ENCODE assay signal across 15 cellular contexts in the genomic region with DNA sequence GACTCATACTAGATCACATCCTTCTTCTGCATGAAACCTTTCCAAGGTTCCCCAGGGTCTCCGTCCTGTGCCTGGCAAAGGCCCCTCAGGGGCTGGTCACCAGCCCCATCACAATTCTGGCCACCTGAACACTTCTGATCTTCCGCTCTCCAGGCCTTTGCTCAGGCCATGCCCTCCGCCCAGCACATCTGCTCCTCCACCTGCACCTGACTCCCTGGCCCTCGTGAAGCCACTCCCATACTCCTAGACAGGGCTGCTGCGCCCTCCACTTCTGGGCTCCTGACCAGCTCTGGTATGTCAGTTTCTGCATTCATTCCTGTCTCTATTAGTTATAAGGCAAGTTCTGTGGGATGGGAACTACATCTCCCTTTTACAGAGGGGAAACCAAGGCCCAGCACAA. TPM values are rescaled to one million over a fixed set of nuclear protein-coding genes. Genes with fewer than 3 reads are reported as not detected.
DNase-seq lines count a peak whose midpoint lies in the region; ATAC-seq and TF ChIP-seq lines count a peak whose summit lies in the region.
"Had no signal": no experiment of that assay in that cellular context is flagged by ENCODE, and none has a peak within 500 bp of the region (broad histone marks: within the 10 kb centered on the region; RNA-seq: fewer than 3 reads in every experiment).

No MANE protein-coding gene starts in this region.

- POLR2A ChIA-PET in WTC11 (lab: Charles Lee) (no interaction called here), MCF 10A (lab: Yijun Ruan, JAX) (no interaction called here)

- H3K4me1 Mint-ChIP-seq in WTC11 = peaks cover 36% of the 10 kb centered on the region
- peaks cover 28 to 41% of the 10 kb centered on the region in 2 donors for H3K4me1 Mint-ChIP-seq in stimulated activated naive B cell treated with anti-CD40 and anti-IgM and Interleukin-4, amounts not matched to agents 10 μg/mL and 1 μg/mL and 100 μg/mL, for 72 hours
- peaks cover 36% of the 10 kb centered on the region for H3K4me1 Mint-ChIP-seq in MCF 10A (ENCODE audit: insufficient read depth, unreplicated experiment)

- peak overlapping the region; percentile 70 to 88 for H3K27ac Mint-ChIP-seq in activated naive CD4-positive, alpha-beta T cell treated with anti-CD3 and anti-CD28 coated beads, Interleukin-2, amount 50 U/mL, for 72 hours
- H3K27ac Mint-ChIP-seq in WTC11 (peak overlapping the region; percentile 69; the same call in 1 of the 2 replicates), MCF 10A (ENCODE audit: low read depth, unreplicated experiment) (no peak overlapping the region)
- peak overlapping the region; percentile 72 for H3K27ac Mint-ChIP-seq in stimulated activated naive B cell treated with anti-CD40 and anti-IgM and Interleukin-4, amounts not matched to agents 10 μg/mL and 1 μg/mL and 100 μg/mL, for 72 hours

- CTCF ChIA-PET in WTC11 (lab: Charles Lee) (no interaction called here), MCF 10A (lab: Yijun Ruan, JAX) (interaction anchor here (0.7 kb wide), 1 partner anchor 372 kb away, joined by 4 read pairs; no protein-coding TSS in a partner anchor)

- ATAC-seq in activated naive CD4-positive, alpha-beta T cell treated with anti-CD3 and anti-CD28 coated beads, Interleukin-2, amount 50 U/mL, for 72 hours = no peak
- no peak for ATAC-seq in WTC11
- no peak for ATAC-seq in stimulated activated naive B cell treated with anti-CD40 and anti-IgM and Interleukin-4, amounts not matched to agents 10 μg/mL and 1 μg/mL and 100 μg/mL, for 72 hours (replicated peaks)
- ATAC-seq: GM12878 had no signal

- H3K27me3 ChIP-seq in layer of hippocampus (ENCODE audit: control insufficient read depth, insufficient read depth, low read length) = no peaks in the 10 kb centered on the region

- no TSS peak for BruUV-seq in MCF 10A (replicated peaks; lab: Mats Ljungman, UMichigan)

- peak in 1 of 2 donors; percentile 53 for DNase-seq in activated naive CD4-positive, alpha-beta T cell treated with anti-CD3 and anti-CD28 coated beads, Interleukin-2, amount 50 U/mL, for 72 hours (ENCODE audit: low spot score in 2 of 2)
- no peak for DNase-seq in activated naive CD4-positive, alpha-beta T cell treated with anti-CD3 and anti-CD28 coated beads, Interleukin-2, amount 50 U/mL, for 16 hours
- DNase-seq in WTC11 (ENCODE audit: low spot score) (no peak), mucosa of gallbladder (ENCODE audit: low spot score) (no peak), MCF 10A (ENCODE audit: unreplicated experiment) (no peak), cerebellum (ENCODE audit: low spot score) (no peak)
- DNase-seq in stimulated activated naive B cell treated with anti-CD40 and anti-IgM and Interleukin-4, amounts not matched to agents 10 μg/mL and 1 μg/mL and 100 μg/mL, for 72 hours = no peak
- DNase-seq: DND-41, mammary epithelial cell, NCI-H2029, SHP77 treated with DMSO at 0.1 percent for 48 hours had no signal

- no peak for TF ChIP-seq CTCF in WTC11 (IDR thresholded peaks at IDR 0.05)
- TF ChIP-seq CTCF in MCF 10A (IDR thresholded peaks at IDR 0.05; ENCODE audit: unreplicated experiment) = no peak

- H3K27me3 Mint-ChIP-seq in WTC11 (ENCODE audit: low read depth) = no peaks in the 10 kb centered on the region; the same call in 1 of the 2 replicates
- H3K27me3 Mint-ChIP-seq in stimulated activated naive B cell treated with anti-CD40 and anti-IgM and Interleukin-4, amounts not matched to agents 10 μg/mL and 1 μg/mL and 100 μg/mL, for 72 hours = no peaks in the 10 kb centered on the region
- no peaks in the 10 kb centered on the region for H3K27me3 Mint-ChIP-seq in MCF 10A (ENCODE audit: insufficient read depth, unreplicated experiment)

- H3K27ac ChIP-seq in layer of hippocampus (ENCODE audit: low read depth, low read length) = peak overlapping the region; percentile 98

- H3K4me3 Mint-ChIP-seq in WTC11 (no peak overlapping the region; the same call in 1 of the 2 replicates), MCF 10A (ENCODE audit: unreplicated experiment) (no peak overlapping the region)
- no peak overlapping the region for H3K4me3 Mint-ChIP-seq in stimulated activated naive B cell treated with anti-CD40 and anti-IgM and Interleukin-4, amounts not matched to agents 10 μg/mL and 1 μg/mL and 100 μg/mL, for 72 hours

- no peaks in the 10 kb centered on the region for H3K9me3 Mint-ChIP-seq in activated naive CD4-positive, alpha-beta T cell treated with anti-CD3 and anti-CD28 coated beads, Interleukin-2, amount 50 U/mL, for 72 hours
- H3K9me3 Mint-ChIP-seq in WTC11 = no peaks in the 10 kb centered on the region
- no peaks in the 10 kb centered on the region for H3K9me3 Mint-ChIP-seq in stimulated activated naive B cell treated with anti-CD40 and anti-IgM and Interleukin-4, amounts not matched to agents 10 μg/mL and 1 μg/mL and 100 μg/mL, for 72 hours
- H3K9me3 Mint-ChIP-seq in MCF 10A (ENCODE audit: unreplicated experiment) = no peaks in the 10 kb centered on the region
- H3K9me3 Mint-ChIP-seq: activated T-helper 1 cell treated with anti-CD3 and anti-CD28 coated beads, Interleukin-12 subunit alpha, Interleukin-12 subunit beta, Interleukin-2, Interleukin-4 antibody, amounts not matched to agents 30 ng/mL and 10 ng/mL and 1 ng/mL, durations not matched to agents 14 hours and 24 hours and 36 hours had no signal

- H3K36me3 Mint-ChIP-seq in activated naive CD4-positive, alpha-beta T cell treated with anti-CD3 and anti-CD28 coated beads, Interleukin-2, amount 50 U/mL, for 72 hours = peaks cover 16 to 17% of the 10 kb centered on the region in 2 donors
- H3K36me3 Mint-ChIP-seq in WTC11 = no peaks in the 10 kb centered on the region
- peaks cover 4 to 13% of the 10 kb centered on the region in 2 donors for H3K36me3 Mint-ChIP-seq in stimulated activated naive B cell treated with anti-CD40 and anti-IgM and Interleukin-4, amounts not matched to agents 10 μg/mL and 1 μg/mL and 100 μg/mL, for 72 hours
- H3K36me3 Mint-ChIP-seq in MCF 10A (ENCODE audit: insufficient read depth, unreplicated experiment) = no peaks in the 10 kb centered on the region

- intact Hi-C loops in MCF 10A (cut with micrococcal nuclease) = no loop called here

TF ChIP-seq in WTC11, 78 proteins besides CTCF, POLR2A, EP300 and RAD21 (continues in another document):
- TF ChIP-seq, protein P1, sequence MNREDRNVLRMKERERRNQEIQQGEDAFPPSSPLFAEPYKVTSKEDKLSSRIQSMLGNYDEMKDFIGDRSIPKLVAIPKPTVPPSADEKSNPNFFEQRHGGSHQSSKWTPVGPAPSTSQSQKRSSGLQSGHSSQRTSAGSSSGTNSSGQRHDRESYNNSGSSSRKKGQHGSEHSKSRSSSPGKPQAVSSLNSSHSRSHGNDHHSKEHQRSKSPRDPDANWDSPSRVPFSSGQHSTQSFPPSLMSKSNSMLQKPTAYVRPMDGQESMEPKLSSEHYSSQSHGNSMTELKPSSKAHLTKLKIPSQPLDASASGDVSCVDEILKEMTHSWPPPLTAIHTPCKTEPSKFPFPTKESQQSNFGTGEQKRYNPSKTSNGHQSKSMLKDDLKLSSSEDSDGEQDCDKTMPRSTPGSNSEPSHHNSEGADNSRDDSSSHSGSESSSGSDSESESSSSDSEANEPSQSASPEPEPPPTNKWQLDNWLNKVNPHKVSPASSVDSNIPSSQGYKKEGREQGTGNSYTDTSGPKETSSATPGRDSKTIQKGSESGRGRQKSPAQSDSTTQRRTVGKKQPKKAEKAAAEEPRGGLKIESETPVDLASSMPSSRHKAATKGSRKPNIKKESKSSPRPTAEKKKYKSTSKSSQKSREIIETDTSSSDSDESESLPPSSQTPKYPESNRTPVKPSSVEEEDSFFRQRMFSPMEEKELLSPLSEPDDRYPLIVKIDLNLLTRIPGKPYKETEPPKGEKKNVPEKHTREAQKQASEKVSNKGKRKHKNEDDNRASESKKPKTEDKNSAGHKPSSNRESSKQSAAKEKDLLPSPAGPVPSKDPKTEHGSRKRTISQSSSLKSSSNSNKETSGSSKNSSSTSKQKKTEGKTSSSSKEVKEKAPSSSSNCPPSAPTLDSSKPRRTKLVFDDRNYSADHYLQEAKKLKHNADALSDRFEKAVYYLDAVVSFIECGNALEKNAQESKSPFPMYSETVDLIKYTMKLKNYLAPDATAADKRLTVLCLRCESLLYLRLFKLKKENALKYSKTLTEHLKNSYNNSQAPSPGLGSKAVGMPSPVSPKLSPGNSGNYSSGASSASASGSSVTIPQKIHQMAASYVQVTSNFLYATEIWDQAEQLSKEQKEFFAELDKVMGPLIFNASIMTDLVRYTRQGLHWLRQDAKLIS (CRISPR knock-in tag; IDR thresholded peaks at IDR 0.05; ENCODE audit: borderline replicate concordance) = no peak
- TF ChIP-seq, protein P2, sequence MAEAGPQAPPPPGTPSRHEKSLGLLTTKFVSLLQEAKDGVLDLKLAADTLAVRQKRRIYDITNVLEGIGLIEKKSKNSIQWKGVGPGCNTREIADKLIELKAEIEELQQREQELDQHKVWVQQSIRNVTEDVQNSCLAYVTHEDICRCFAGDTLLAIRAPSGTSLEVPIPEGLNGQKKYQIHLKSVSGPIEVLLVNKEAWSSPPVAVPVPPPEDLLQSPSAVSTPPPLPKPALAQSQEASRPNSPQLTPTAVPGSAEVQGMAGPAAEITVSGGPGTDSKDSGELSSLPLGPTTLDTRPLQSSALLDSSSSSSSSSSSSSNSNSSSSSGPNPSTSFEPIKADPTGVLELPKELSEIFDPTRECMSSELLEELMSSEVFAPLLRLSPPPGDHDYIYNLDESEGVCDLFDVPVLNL (CRISPR knock-in tag; IDR thresholded peaks at IDR 0.05; ENCODE audit: borderline replicate concordance, low read depth) = no peak

RNA-seq across cellular contexts. Expression of a gene that starts 1.9 kb away (rescaled TPM):
- total RNA-seq in activated naive CD4-positive, alpha-beta T cell treated with anti-CD3 and anti-CD28 coated beads, Interleukin-2, amount 50 U/mL, for 72 hours = 1 to 10 TPM in 1 of 2 donors, under 1 TPM in 1; 0.97 to 1.2 TPM
- total RNA-seq in WTC11 (2021) (0.80 to 1.3 TPM (median 0.85 TPM) in 3 replicates), mucosa of gallbladder (1.3 TPM), MCF 10A (2022) (1.2 and 1.6 TPM in 2 replicates), cerebellum (1.00 TPM)
- total RNA-seq: GM12878, mammary epithelial cell, posterior vena cava had no signal

RNA-seq across cellular contexts. Expression of a gene that starts 2.4 kb away (rescaled TPM):
- 10 to 100 TPM; 52.5 to 69.5 TPM for total RNA-seq in activated naive CD4-positive, alpha-beta T cell treated with anti-CD3 and anti-CD28 coated beads, Interleukin-2, amount 50 U/mL, for 72 hours
- 33.4 to 40.5 TPM (median 34.6 TPM) in 3 replicates for total RNA-seq in WTC11 (2021)
- 60.6 TPM for total RNA-seq in mucosa of gallbladder
- total RNA-seq in MCF 10A (2022) = 46.5 and 48.0 TPM in 2 replicates
- 20.5 TPM for total RNA-seq in cerebellum

RNA-seq across cellular contexts. Expression of a gene that starts 9.6 kb away (rescaled TPM):
- total RNA-seq in activated naive CD4-positive, alpha-beta T cell treated with anti-CD3 and anti-CD28 coated beads, Interleukin-2, amount 50 U/mL, for 72 hours = 100 to 1,000 TPM; 161 to 208 TPM
- total RNA-seq in WTC11 (2021) = 2.3 to 2.7 TPM (median 2.6 TPM) in 3 replicates
- total RNA-seq in mucosa of gallbladder = 11.5 TPM
- total RNA-seq in MCF 10A (2022) = 1.3 and 1.7 TPM in 2 replicates
- total RNA-seq in cerebellum = not detected

RNA-seq across cellular contexts. Expression of a gene that starts 17.6 kb away (rescaled TPM):
- 10 to 100 TPM; 57.3 to 64.4 TPM for total RNA-seq in activated naive CD4-positive, alpha-beta T cell treated with anti-CD3 and anti-CD28 coated beads, Interleukin-2, amount 50 U/mL, for 72 hours
- total RNA-seq in WTC11 (2021) = 51.0 to 56.6 TPM (median 51.1 TPM) in 3 replicates
- 71.2 TPM for total RNA-seq in mucosa of gallbladder
- 48.4 and 58.9 TPM in 2 replicates for total RNA-seq in MCF 10A (2022)
- total RNA-seq in cerebellum = 26.3 TPM

RNA-seq across cellular contexts. Expression of a gene that starts 22.5 kb away (rescaled TPM):
- 10 to 100 TPM in 1 of 2 donors, 1 to 10 TPM in 1; 7.6 to 10.9 TPM for total RNA-seq in activated naive CD4-positive, alpha-beta T cell treated with anti-CD3 and anti-CD28 coated beads, Interleukin-2, amount 50 U/mL, for 72 hours
- total RNA-seq in WTC11 (2021) = 31.3 to 39.3 TPM (median 32.1 TPM) in 3 replicates
- total RNA-seq in mucosa of gallbladder = 11.8 TPM
- total RNA-seq in MCF 10A (2022) = 11.0 and 12.4 TPM in 2 replicates
- total RNA-seq in cerebellum = 16.7 TPM

Comparison
In these comparisons a context has a peak if more than half of its experiments do, and no peak if none do; other contexts are left out.
1. RNA of a gene that starts 9.6 kb away (total RNA-seq): 161 to 208 TPM in activated naive CD4-positive, alpha-beta T cell treated with anti-CD3 and anti-CD28 coated beads, Interleukin-2, amount 50 U/mL, for 72 hours; 11.5 TPM in mucosa of gallbladder (single experiment), 2.3 to 2.7 TPM in WTC11, 1.3 to 1.7 TPM in MCF 10A and not detected in cerebellum (single experiment); every median in the first group is over 10 times any median in the second.